Comparison of ENCODE assay signal across 33 cellular contexts in the genomic region with DNA sequence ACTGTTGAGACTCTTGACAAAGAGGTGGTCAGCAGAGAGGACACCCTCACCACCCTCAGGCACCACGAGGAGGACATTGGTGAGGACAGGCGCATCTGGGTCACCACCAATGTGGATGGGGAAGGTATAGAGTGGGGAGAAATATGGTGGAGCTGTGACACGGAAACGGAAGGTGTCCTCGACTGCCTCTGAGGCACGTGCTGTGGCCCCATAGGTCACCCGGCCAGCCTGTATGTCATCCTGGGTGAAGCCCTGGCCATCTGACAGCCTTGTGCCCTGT. TPM values are rescaled to one million over a fixed set of nuclear protein-coding genes. Genes with fewer than 3 reads are reported as not detected.
"Had no signal": no experiment of that assay in that cellular context is flagged by ENCODE, and none has a peak within 500 bp of the region (broad histone marks: within the 10 kb centered on the region; RNA-seq: fewer than 3 reads in every experiment).

No MANE protein-coding gene starts in this region.

- H3K27ac Mint-ChIP-seq: activated B cell treated with CpG ODN at 0.5 μM for 24 hours; activated CD8-positive, alpha-beta T cell treated with anti-CD3 and anti-CD28 coated beads for 36 hours; activated naive CD8-positive, alpha-beta T cell treated with anti-CD3 and anti-CD28 coated beads, Interleukin-2, amount 10 ng/mL, durations not matched to agents 7 days and 5 days; activated T-helper 17 cell treated with anti-CD3 and anti-CD28 coated beads, Interleukin-2, amount 50 U/mL, for 72 hours; effector memory CD8-positive, alpha-beta T cell; T-helper 17 cell; T-helper 2 cell treated with Interferon-gamma antibody and Interleukin-4, amounts not matched to agents 5 μg/mL and 100 μg/mL, for 36 hours had no signal

- H3K27me3 ChIP-seq: brain microvascular endothelial cell had no signal

- H3K4me1 Mint-ChIP-seq: activated T-helper 17 cell treated with anti-CD3 and anti-CD28 coated beads, Interleukin-2, amount 50 U/mL, for 72 hours had no signal

- H3K9me3 Mint-ChIP-seq: activated B cell treated with CpG ODN at 0.5 μM for 24 hours; activated CD8-positive, alpha-beta T cell treated with anti-CD3 and anti-CD28 coated beads for 36 hours; activated naive CD8-positive, alpha-beta T cell treated with anti-CD3 and anti-CD28 coated beads, Interleukin-2, amount 10 ng/mL, durations not matched to agents 7 days and 5 days; activated T-cell treated with anti-CD3 and anti-CD28 coated beads, Interleukin-2, amount 50 U/mL, for 4 hours; activated T-helper 17 cell treated with anti-CD3 and anti-CD28 coated beads, Interleukin-2, amount 50 U/mL, for 72 hours; central memory CD8-positive, alpha-beta T cell; effector memory CD8-positive, alpha-beta T cell; T-helper 2 cell treated with Interferon-gamma antibody and Interleukin-4, amounts not matched to agents 5 μg/mL and 100 μg/mL, for 36 hours had no signal

- DNase-seq: activated B cell treated with CpG ODN at 0.5 μM for 24 hours; activated CD4-positive, alpha-beta T cell treated with anti-CD3 and anti-CD28 coated beads for 48 hours; activated CD4-positive, alpha-beta T cell treated with anti-CD3 and anti-CD28 coated beads, Interleukin-2, amount 50 U/mL, for 1 hour; activated CD4-positive, alpha-beta T cell treated with anti-CD3 and anti-CD28 coated beads, Interleukin-2, amount 50 U/mL, for 48 hours; activated CD8-positive, alpha-beta memory T cell treated with anti-CD3 and anti-CD28 coated beads for 24 hours; activated CD8-positive, alpha-beta T cell treated with anti-CD3 and anti-CD28 coated beads for 36 hours; activated effector memory CD4-positive, alpha-beta T cell treated with Interleukin-2 at 50 U/mL for 16 hours; activated gamma-delta T cell treated with Interleukin-2 at 50 U/mL for 16 hours; activated naive CD4-positive, alpha-beta T cell treated with anti-CD3 and anti-CD28 coated beads, Interleukin-2, amount 50 U/mL, for 16 hours; activated naive CD4-positive, alpha-beta T cell treated with Interleukin-2 at 50 U/mL for 16 hours; activated naive CD8-positive, alpha-beta T cell treated with anti-CD3 and anti-CD28 coated beads, Interleukin-2, amount 10 ng/mL, durations not matched to agents 7 days and 5 days; activated T-cell treated with anti-CD3 and anti-CD28 coated beads, Interleukin-2, amount 50 U/mL, for 4 hours; brain microvascular endothelial cell; cortex of kidney; dermis blood vessel endothelial cell; effector CD4-positive, alpha-beta T cell; effector memory CD8-positive, alpha-beta T cell; foreskin fibroblast; head of caudate nucleus; T-helper 1 cell; T-helper 17 cell; T1000; WERI-Rb-1 had no signal

- H3K36me3 Mint-ChIP-seq: activated naive CD8-positive, alpha-beta T cell treated with anti-CD3 and anti-CD28 coated beads, Interleukin-2, amount 10 ng/mL, durations not matched to agents 7 days and 5 days had no signal

- H3K27ac ChIP-seq: brain microvascular endothelial cell, epithelial cell of prostate, WERI-Rb-1 had no signal

- FAIRE-seq: astrocyte, bronchial epithelial cell, colon, endothelial cell of umbilical vein, frontal cortex had no signal

- ATAC-seq: activated CD4-positive, CD25-positive, alpha-beta regulatory T cell treated with anti-CD3 and anti-CD28 coated beads, Interleukin-2, amount 50 U/mL, for 24 hours; activated CD8-positive, alpha-beta T cell treated with anti-CD3 and anti-CD28 coated beads for 36 hours; activated T-cell treated with anti-CD3 and anti-CD28 coated beads, Interleukin-2, amount 50 U/mL, for 4 hours; activated T-helper 17 cell treated with anti-CD3 and anti-CD28 coated beads, Interleukin-2, amount 50 U/mL, for 72 hours; effector memory CD8-positive, alpha-beta T cell; T-helper 17 cell had no signal

- H3K4me3 Mint-ChIP-seq: activated B cell treated with CpG ODN at 0.5 μM for 24 hours; activated CD8-positive, alpha-beta T cell treated with anti-CD3 and anti-CD28 coated beads for 36 hours; activated naive CD8-positive, alpha-beta T cell treated with anti-CD3 and anti-CD28 coated beads, Interleukin-2, amount 10 ng/mL, durations not matched to agents 7 days and 5 days; activated T-cell treated with anti-CD3 and anti-CD28 coated beads, Interleukin-2, amount 50 U/mL, for 4 hours; activated T-helper 17 cell treated with anti-CD3 and anti-CD28 coated beads, Interleukin-2, amount 50 U/mL, for 72 hours; central memory CD8-positive, alpha-beta T cell; effector memory CD8-positive, alpha-beta T cell; T-helper 17 cell; T-helper 2 cell treated with Interferon-gamma antibody and Interleukin-4, amounts not matched to agents 5 μg/mL and 100 μg/mL, for 36 hours had no signal

RNA-seq across cellular contexts. Expression of a gene that starts 24.4 kb away (rescaled TPM):
- total RNA-seq: activated B cell treated with CpG ODN at 0.5 μM for 24 hours; activated CD8-positive, alpha-beta T cell treated with anti-CD3 and anti-CD28 coated beads for 36 hours; activated naive CD8-positive, alpha-beta T cell treated with anti-CD3 and anti-CD28 coated beads, Interleukin-2, amount 10 ng/mL, durations not matched to agents 7 days and 5 days; endothelial cell of umbilical vein had no signal
- polyA plus RNA-seq: endothelial cell of umbilical vein had no signal
